Comparison of ENCODE assay signal across 8 cellular contexts in genomic region chr15:81400640-81401236, GRCh38. TPM values are rescaled to one million over a fixed set of nuclear protein-coding genes. Genes with fewer than 3 reads are reported as not detected.
DNase-seq lines count a peak whose midpoint lies in the region; ATAC-seq, FAIRE-seq and TF ChIP-seq lines count a peak whose summit lies in the region.

No MANE protein-coding gene starts in this region.

- peaks cover 4% of the 10 kb centered on the region for H3K4me1 Mint-ChIP-seq in activated T-cell treated with anti-CD3 and anti-CD28 coated beads, Interleukin-2, amount 50 U/mL, for 4 hours (ENCODE audit: low read depth)

- DNase-seq in AML-193 (lab: John Stamatoyannopoulos, UW) (peak; percentile 34 to 43), GM13976 (ENCODE audit: low spot score) (peak; percentile 44), NCI-H345 treated with DMSO at 0.1 percent for 48 hours (lab: John Stamatoyannopoulos, UW; ENCODE audit: unreplicated experiment) (peak; percentile 50), brain pericyte (ENCODE audit: low read depth, low spot score) (peak; percentile 11), left colon (no peak), urothelium cell line (ENCODE audit: low spot score) (peak; percentile 44)
- DNase-seq in activated T-cell treated with anti-CD3 and anti-CD28 coated beads, Interleukin-2, amount 50 U/mL, for 4 hours: no peak

- intact Hi-C loops in left colon (cut with DNase I, micrococcal nuclease): loop anchor here in 1 of 2 donors (10.0 kb wide), 1 partner anchor 296 kb away; no protein-coding TSS in a partner anchor

- peak; percentile 44 for TF ChIP-seq CTCF in GM13976 (IDR thresholded peaks at IDR 0.05; ENCODE audit: borderline replicate concordance, control extremely low read depth, extremely low read depth, insufficient read depth, missing control alignments)

- H3K36me3 Mint-ChIP-seq in activated T-cell treated with anti-CD3 and anti-CD28 coated beads, Interleukin-2, amount 50 U/mL, for 4 hours (ENCODE audit: insufficient read depth): no peaks in the 10 kb centered on the region

- H3K27me3 Mint-ChIP-seq in activated T-cell treated with anti-CD3 and anti-CD28 coated beads, Interleukin-2, amount 50 U/mL, for 4 hours (ENCODE audit: low read depth): peaks cover 4% of the 10 kb centered on the region

- in situ Hi-C loops in GM13976 (cut with MboI; ENCODE audit: low sequenced_read_pairs, unreplicated experiment): loop anchor here (5.0 kb wide), 1 partner anchor 128 kb away; no protein-coding TSS in a partner anchor

- ATAC-seq in left colon (peak; percentile 54), HG03025 (IDR thresholded peaks at IDR 0.05; ENCODE audit: low FRiP score, unreplicated experiment) (no peak)
- ATAC-seq in activated T-cell treated with anti-CD3 and anti-CD28 coated beads, Interleukin-2, amount 50 U/mL, for 4 hours: no peak

- no peak overlapping the region for H3K4me3 Mint-ChIP-seq in activated T-cell treated with anti-CD3 and anti-CD28 coated beads, Interleukin-2, amount 50 U/mL, for 4 hours

- H3K9me3 Mint-ChIP-seq in activated T-cell treated with anti-CD3 and anti-CD28 coated beads, Interleukin-2, amount 50 U/mL, for 4 hours: no peaks in the 10 kb centered on the region

- no peak for FAIRE-seq in urothelium cell line (lab: Jason Lieb, UNC)

RNA-seq across cellular contexts. Expression of gene TMC3, which starts 26.7 kb away (rescaled TPM):
- not detected for total RNA-seq in left colon
- total RNA-seq in activated T-cell treated with anti-CD3 and anti-CD28 coated beads, Interleukin-2, amount 50 U/mL, for 4 hours: not detected

Comparison
In these comparisons a context has a peak if more than half of its experiments do, and no peak if none do; other contexts are left out.
1. DNase-seq: peak in AML-193 (2 of 2), GM13976 (single experiment), NCI-H345 treated with DMSO at 0.1 percent for 48 hours (single experiment), brain pericyte (single experiment) and urothelium cell line (single experiment); none in left colon (0 of 2) and activated T-cell treated with anti-CD3 and anti-CD28 coated beads, Interleukin-2, amount 50 U/mL, for 4 hours (single experiment).